In the genomic region with DNA sequence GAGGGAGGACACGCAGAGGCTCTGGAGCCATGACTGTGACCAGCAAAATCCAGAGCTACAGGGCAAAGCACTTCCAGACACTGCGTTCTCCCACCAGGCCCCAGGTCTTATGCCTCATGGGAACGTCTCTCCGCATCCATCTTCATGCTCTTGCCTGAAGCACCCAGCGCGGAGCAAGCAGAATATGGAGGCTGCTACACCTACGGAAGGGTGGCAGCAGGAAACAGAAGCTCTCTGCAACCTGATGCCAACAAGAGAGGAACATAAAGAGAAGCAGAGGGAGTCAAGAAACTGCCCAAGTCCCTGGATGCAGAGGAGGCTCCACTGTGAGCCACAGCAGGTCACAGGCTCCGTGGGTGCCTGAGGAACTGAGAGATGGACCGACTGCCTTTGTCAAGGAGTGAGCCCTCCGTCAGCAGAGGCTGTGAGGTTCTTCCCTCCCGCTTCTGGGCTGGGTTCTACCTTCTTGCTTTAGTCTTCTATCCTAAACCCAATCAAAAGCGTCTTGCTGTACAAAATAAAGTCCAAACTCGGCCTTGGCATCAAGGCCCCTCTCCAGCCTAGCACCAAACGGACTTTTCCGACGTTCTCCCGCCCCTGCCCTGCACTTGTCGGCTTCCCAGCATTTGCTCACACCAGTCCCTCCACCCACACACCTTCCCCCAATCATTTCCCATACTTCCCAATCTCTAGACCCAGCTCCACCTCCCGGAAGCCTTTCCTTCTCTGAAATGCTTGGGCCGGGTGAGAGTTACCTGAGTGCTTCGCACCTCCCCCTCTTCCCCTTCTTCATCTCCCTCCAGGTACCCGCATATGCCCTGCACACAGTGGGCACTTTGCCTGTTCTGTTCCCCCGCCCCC, we compare ENCODE assay signal across 8 cellular contexts. TPM values are rescaled to one million over a fixed set of nuclear protein-coding genes. Genes with fewer than 3 reads are reported as not detected.
A peak's percentile ranks its signal among the peaks of the same experiment; 100 is the strongest.
DNase-seq lines count a peak whose midpoint lies in the region; ATAC-seq lines count a peak whose summit lies in the region.

No MANE protein-coding gene starts in this region.

- H3K9ac ChIP-seq in iPS-15b (ENCODE audit: low read depth, low read length): peak overlapping the region; percentile 89
- H3K9ac ChIP-seq in skeletal muscle satellite cell (ENCODE audit: low read depth, low read length): peak overlapping the region; percentile 86

- H3K4me2 ChIP-seq in skeletal muscle satellite cell (ENCODE audit: low read length): peak overlapping the region; percentile 98

- CTCF ChIA-PET in activated CD4-positive, alpha-beta T cell treated with anti-CD3 and anti-CD28 coated beads for 36 hours (lab: Charles Lee): interaction anchor here (0.6 to 3.2 kb wide), 8 partner anchors 8 to 1691 kb away, joined by 3 to 11 read pairs (median 4); no protein-coding TSS in a partner anchor

- DNase-seq in activated CD4-positive, alpha-beta T cell treated with anti-CD3 and anti-CD28 coated beads for 36 hours: peak; percentile 14
- no peak for DNase-seq in activated CD4-positive, alpha-beta T cell treated with anti-CD3 and anti-CD28 coated beads for 4 hours
- DNase-seq in NCI-H1105 (lab: John Stamatoyannopoulos, UW): peak; percentile 36

- peaks cover 7% of the 10 kb centered on the region for H3K27me3 Mint-ChIP-seq in activated CD4-positive, alpha-beta T cell treated with anti-CD3 and anti-CD28 coated beads for 36 hours
- H3K27me3 Mint-ChIP-seq in activated naive CD8-positive, alpha-beta T cell: peaks cover 5% of the 10 kb centered on the region

- no peaks in the 10 kb centered on the region for H3K9me3 ChIP-seq in iPS-15b (ENCODE audit: control insufficient read depth, insufficient read depth, low read length)
- H3K9me3 ChIP-seq in skeletal muscle satellite cell (replicated peaks; ENCODE audit: low read length): no peaks in the 10 kb centered on the region

- no peaks in the 10 kb centered on the region for H3K9me3 Mint-ChIP-seq in activated CD4-positive, alpha-beta T cell treated with anti-CD3 and anti-CD28 coated beads for 36 hours (ENCODE audit: low read depth)
- H3K9me3 Mint-ChIP-seq in activated naive CD8-positive, alpha-beta T cell (ENCODE audit: low read depth): no peaks in the 10 kb centered on the region

- H3K27me3 ChIP-seq in iPS-15b (ENCODE audit: control insufficient read depth, insufficient read depth, low read length) (no peaks in the 10 kb centered on the region), skeletal muscle satellite cell (ENCODE audit: control insufficient read depth, insufficient read depth, low read length) (no peaks in the 10 kb centered on the region)

- ATAC-seq in activated CD4-positive, alpha-beta T cell treated with anti-CD3 and anti-CD28 coated beads for 36 hours: no peak
- ATAC-seq in GM18502 (IDR thresholded peaks at IDR 0.05; ENCODE audit: poor library complexity, unreplicated experiment) (no peak), HG03175 (IDR thresholded peaks at IDR 0.05; ENCODE audit: unreplicated experiment) (no peak)

- H3K4me3 ChIP-seq in iPS-15b (ENCODE audit: low read depth, low read length): peak overlapping the region; percentile 90
- H3K4me3 ChIP-seq in skeletal muscle satellite cell (ENCODE audit: low read length): peak overlapping the region; percentile 99

- peaks cover 36% of the 10 kb centered on the region for H3K36me3 Mint-ChIP-seq in activated CD4-positive, alpha-beta T cell treated with anti-CD3 and anti-CD28 coated beads for 36 hours (ENCODE audit: low read depth)
- peaks cover 7% of the 10 kb centered on the region for H3K36me3 Mint-ChIP-seq in activated naive CD8-positive, alpha-beta T cell

- intact Hi-C loops in activated CD4-positive, alpha-beta T cell treated with anti-CD3 and anti-CD28 coated beads for 36 hours (cut with DNase I, micrococcal nuclease): loop anchor here in 1 of 2 experiments (2.0 to 10.0 kb wide), 3 partner anchors 329 to 995 kb away; a partner anchor contains a TSS

- peak overlapping the region; percentile 84 for H3K27ac Mint-ChIP-seq in activated CD4-positive, alpha-beta T cell treated with anti-CD3 and anti-CD28 coated beads for 36 hours
- H3K27ac Mint-ChIP-seq in activated naive CD8-positive, alpha-beta T cell: no peak overlapping the region

- H3K4me1 ChIP-seq in iPS-15b (ENCODE audit: control insufficient read depth, insufficient read depth, low read length) (peaks cover 12% of the 10 kb centered on the region), skeletal muscle satellite cell (ENCODE audit: control insufficient read depth, insufficient read depth, low read length) (peaks cover 49% of the 10 kb centered on the region)

- H3K4me1 Mint-ChIP-seq in activated CD4-positive, alpha-beta T cell treated with anti-CD3 and anti-CD28 coated beads for 36 hours: peaks cover 39% of the 10 kb centered on the region
- H3K4me1 Mint-ChIP-seq in activated naive CD8-positive, alpha-beta T cell (ENCODE audit: low read depth): peaks cover 18% of the 10 kb centered on the region

- POLR2A ChIA-PET in activated CD4-positive, alpha-beta T cell treated with anti-CD3 and anti-CD28 coated beads for 36 hours (lab: Charles Lee): interaction anchor here (0.6 to 1.5 kb wide), 2 partner anchors 12 to 18 kb away, joined by 3 to 4 read pairs; no protein-coding TSS in a partner anchor

- H3K36me3 ChIP-seq in iPS-15b (ENCODE audit: control insufficient read depth, insufficient read depth, low read length) (peaks cover 16% of the 10 kb centered on the region), skeletal muscle satellite cell (ENCODE audit: insufficient read depth, low read length) (peaks cover 31% of the 10 kb centered on the region)

- H3K4me3 Mint-ChIP-seq in activated CD4-positive, alpha-beta T cell treated with anti-CD3 and anti-CD28 coated beads for 36 hours: peak overlapping the region; percentile 89
- H3K4me3 Mint-ChIP-seq in activated naive CD8-positive, alpha-beta T cell: peak overlapping the region; percentile 94

RNA-seq across cellular contexts. Expression of a gene that starts 0.9 kb away (rescaled TPM):
- 10 to 100 TPM; 78.4 to 80.6 TPM for total RNA-seq in activated CD4-positive, alpha-beta T cell treated with anti-CD3 and anti-CD28 coated beads for 36 hours
- 86.9 and 190 TPM in 2 replicates for total RNA-seq in skeletal muscle satellite cell (2012; rRNA removed)

Comparison
In these comparisons a context has a peak if more than half of its experiments do, and no peak if none do; other contexts are left out.
1. DNase-seq: peak in activated CD4-positive, alpha-beta T cell treated with anti-CD3 and anti-CD28 coated beads for 36 hours (single experiment) and NCI-H1105 (single experiment); none in activated CD4-positive, alpha-beta T cell treated with anti-CD3 and anti-CD28 coated beads for 4 hours (0 of 2).